In genomic region chr11:67505605-67506396, GRCh38 we compare ENCODE assay signal across 8 cellular contexts. TPM values are rescaled to one million over a fixed set of nuclear protein-coding genes. Genes with fewer than 3 reads are reported as not detected.
DNase-seq lines count a peak whose midpoint lies in the region; ATAC-seq, FAIRE-seq and TF ChIP-seq lines count a peak whose summit lies in the region.

No MANE protein-coding gene starts in this region.

- H3K27me3 ChIP-seq in ascending aorta (no peaks in the 10 kb centered on the region), right cardiac atrium (ENCODE audit: control insufficient read depth, insufficient read depth) (no peaks in the 10 kb centered on the region)

- peak overlapping the region; percentile 53 for H3K4me3 ChIP-seq in AG09309 (ENCODE audit: control insufficient read depth, low read depth, low read length)
- peak overlapping the region; percentile 71 to 79 for H3K4me3 ChIP-seq in ascending aorta
- peak overlapping the region; percentile 56 for H3K4me3 ChIP-seq in right cardiac atrium (ENCODE audit: low read length)

- peak; percentile 83 for FAIRE-seq in urothelium cell line (lab: Jason Lieb, UNC)

- DNase-seq in AG09309 (ENCODE audit: low read depth), result peak; percentile 67
- peak; percentile 77 for DNase-seq in NCI-H1694 (lab: John Stamatoyannopoulos, UW)
- DNase-seq in T-helper 22 cell (ENCODE audit: low read depth), result peak; percentile 89
- DNase-seq in ascending aorta (ENCODE audit: low spot score in 2 of 2), result peak; percentile 91 to 98
- DNase-seq in right cardiac atrium, result peak; percentile 91 to 95 (median 94)
- DNase-seq in putamen (ENCODE audit: low spot score), result peak; percentile 82
- peak; percentile 89 for DNase-seq in urothelium cell line (ENCODE audit: low spot score)

- H3K4me1 ChIP-seq in ascending aorta (peaks cover 16 to 27% of the 10 kb centered on the region in 2 donors), right cardiac atrium (ENCODE audit: control insufficient read depth, insufficient read depth, low read length) (peaks cover 10% of the 10 kb centered on the region)

- peaks cover 0 to 13% of the 10 kb centered on the region in 2 donors for H3K36me3 ChIP-seq in ascending aorta

- H3K9me3 ChIP-seq in ascending aorta (no peaks in the 10 kb centered on the region), right cardiac atrium (ENCODE audit: control insufficient read depth, low read length) (no peaks in the 10 kb centered on the region)

- intact Hi-C loops in ascending aorta (cut with DNase I), result loop anchor here (1.0 to 10.0 kb wide), 7 partner anchors 23 to 391 kb away; partner anchors contain the start of genes AIP, GRK2, KDM2A and POLD4
- intact Hi-C loops in right cardiac atrium (cut with DNase I), result loop anchor here (5.0 to 10.0 kb wide), 4 partner anchors 101 to 114 kb away; partner anchors contain the start of genes PPP1CA (in 2 of the 4), RAD9A (in 2 of the 4) and TBC1D10C (in 2 of the 4)

- WGBS in right cardiac atrium, result 12% methylated on average over 17 of the region's 17 CpGs

- TF ChIP-seq CTCF in AG09309 (IDR thresholded peaks at IDR 0.05; ENCODE audit: control insufficient read depth, insufficient read depth, low read depth, low read length, missing control alignments) (peak; percentile 98), ascending aorta (IDR thresholded peaks at IDR 0.05) (peak; percentile 95 to 97 (median 96))

- ATAC-seq in GM21447 (IDR thresholded peaks at IDR 0.05; ENCODE audit: unreplicated experiment) (peak; percentile 25), right cardiac atrium (peak; percentile 54 to 55)

- peak overlapping the region; percentile 95 to 96 for H3K27ac ChIP-seq in ascending aorta
- H3K27ac ChIP-seq in right cardiac atrium (ENCODE audit: low read length), result peak overlapping the region; percentile 80

RNA-seq across cellular contexts. Expression of gene PITPNM1, which starts 0.6 kb away (rescaled TPM):
- total RNA-seq in ascending aorta, result 31.8 TPM
- 10 to 100 TPM; 19.4 to 26.3 (median 24.1) TPM for total RNA-seq in right cardiac atrium
- 13.7 TPM for polyA plus RNA-seq in right cardiac atrium

RNA-seq across cellular contexts. Expression of gene CDK2AP2, which starts 2.2 kb away (rescaled TPM):
- total RNA-seq in ascending aorta (159 TPM), right cardiac atrium (10 to 100 TPM; 31.5 to 52.7 (median 49.9) TPM)
- 65.2 TPM for polyA plus RNA-seq in right cardiac atrium

RNA-seq across cellular contexts. Expression of gene CABP2, which starts 17.4 kb away (rescaled TPM):
- total RNA-seq in ascending aorta (not detected), right cardiac atrium (not detected)
- polyA plus RNA-seq in right cardiac atrium, result not detected

RNA-seq across cellular contexts. Expression of gene AIP, which starts 23.0 kb away (rescaled TPM):
- total RNA-seq in ascending aorta, result 116 TPM
- 10 to 100 TPM; 50.8 to 64.5 (median 64.2) TPM for total RNA-seq in right cardiac atrium
- polyA plus RNA-seq in right cardiac atrium, result 74.2 TPM

RNA-seq across cellular contexts. Expression of gene TMEM134, which starts 36.8 kb away (rescaled TPM):
- total RNA-seq in ascending aorta, result 189 TPM
- 10 to 100 TPM; 61.7 to 78.2 (median 65.4) TPM for total RNA-seq in right cardiac atrium
- 82.3 TPM for polyA plus RNA-seq in right cardiac atrium

Comparison
In these comparisons a context has a peak if more than half of its experiments do, and no peak if none do; other contexts are left out.
1. Peak in every context shown above with its lines: DNase-seq, ATAC-seq, H3K4me3 ChIP-seq and H3K27ac ChIP-seq.